In genomic region chr11:44229003-44229570, GRCh38 we compare ENCODE assay signal across 21 cellular contexts.
DNase-seq lines count a peak whose midpoint lies in the region; ATAC-seq and TF ChIP-seq lines count a peak whose summit lies in the region.
"Had no signal": no experiment of that assay in that cellular context is flagged by ENCODE, and none has a peak within 500 bp of the region (broad histone marks: within the 10 kb centered on the region; RNA-seq: fewer than 3 reads in every experiment).

No MANE protein-coding gene starts in this region.

- no peaks in the 10 kb centered on the region for H3K27me3 ChIP-seq in transverse colon
- H3K27me3 ChIP-seq in mesendoderm (ENCODE audit: insufficient read depth, low read length, poor library complexity): no peaks in the 10 kb centered on the region
- H3K27me3 ChIP-seq: testis had no signal

- no peaks in the 10 kb centered on the region for H3K79me1 ChIP-seq in mesendoderm (ENCODE audit: low read length)

- H2AK5ac ChIP-seq in mesendoderm (ENCODE audit: low read length): no peak overlapping the region

- no peak overlapping the region for H3K23ac ChIP-seq in mesendoderm (ENCODE audit: low read length)

- in situ Hi-C loops in transverse colon (cut with MboI; ENCODE audit: low pct_ligation_motif_present in 1 of 4, low pct_unique_long_range_greater_than_20kb in 1 of 4, low sequenced_read_pairs in 3 of 4): no loop called here

- ATAC-seq in left colon: peak; percentile 97
- ATAC-seq: CD8-positive, alpha-beta T cell; T-helper 17 cell had no signal

- peaks cover 8% of the 10 kb centered on the region for H3K36me3 Mint-ChIP-seq in activated T-helper 1 cell treated with anti-CD3 and anti-CD28 coated beads, Interleukin-12 subunit alpha, Interleukin-12 subunit beta, Interleukin-2, Interleukin-4 antibody, amounts not matched to agents 30 ng/mL and 10 ng/mL and 1 ng/mL, durations not matched to agents 14 hours and 24 hours and 36 hours (ENCODE audit: low read depth)

- 20 to 44% methylated on average over 2 to 7 of the region's 7 CpGs for WGBS in transverse colon (ENCODE audit: low coverage in 1 of 2), 2 donors
- WGBS in mesendoderm (ENCODE audit: extremely low coverage, insufficient coverage, low lambda C conversion rate): no CpG with 5 or more reads among the region's 7 CpGs

- H3K9ac ChIP-seq in mesendoderm (ENCODE audit: low read length): no peak overlapping the region
- H3K9ac ChIP-seq: SK-N-SH had no signal

- no peak overlapping the region for H2BK15ac ChIP-seq in mesendoderm (replicated peaks; ENCODE audit: low read depth)

- no peaks in the 10 kb centered on the region for H3K9me3 Mint-ChIP-seq in activated T-helper 1 cell treated with anti-CD3 and anti-CD28 coated beads, Interleukin-12 subunit alpha, Interleukin-12 subunit beta, Interleukin-2, Interleukin-4 antibody, amounts not matched to agents 30 ng/mL and 10 ng/mL and 1 ng/mL, durations not matched to agents 14 hours and 24 hours and 36 hours
- H3K9me3 Mint-ChIP-seq: CD8-positive, alpha-beta T cell; naive B cell had no signal

- TF ChIP-seq CTCF in VCaP (conservative IDR thresholded peaks at IDR 0.05) (no peak), transverse colon (IDR thresholded peaks at IDR 0.05) (no peak)

- DNase-seq in NCI-H1092 treated with DMSO at 0.1 percent for 48 hours (lab: John Stamatoyannopoulos, UW) (peak; percentile 49), left colon (peak; percentile 38 to 54), transverse colon (peak; percentile 44), mesendoderm (no peak), substantia nigra (lab: John Stamatoyannopoulos, UW) (no peak)
- no peak for DNase-seq in activated T-helper 1 cell treated with anti-CD3 and anti-CD28 coated beads, Interleukin-12 subunit alpha, Interleukin-12 subunit beta, Interleukin-2, Interleukin-4 antibody, amounts not matched to agents 30 ng/mL and 10 ng/mL and 1 ng/mL, durations not matched to agents 14 hours and 24 hours and 36 hours (ENCODE audit: low spot score)
- DNase-seq: activated CD4-positive, alpha-beta T cell treated with anti-CD3 and anti-CD28 coated beads for 4 hours; activated CD8-positive, alpha-beta memory T cell treated with anti-CD3 and anti-CD28 coated beads for 24 hours; activated T-cell treated with anti-CD3 and anti-CD28 coated beads, Interleukin-2, amount 50 U/mL, for 1 hour; CD8-positive, alpha-beta T cell; cortex of kidney; naive B cell; NCI-H146; NCI-H2227 treated with DMSO at 0.1 percent for 48 hours; retina; SK-N-SH; stimulated activated CD4-positive, alpha-beta T cell treated with anti-CD3 and anti-CD28 coated beads, Interleukin-4, amount 100 ng/mL, for 4 hours; stimulated activated naive CD4-positive, alpha-beta T cell; T-helper 17 cell; testis had no signal

- no peak overlapping the region for H3K4ac ChIP-seq in mesendoderm (ENCODE audit: low read depth, low read length)

- H3K36me3 ChIP-seq in transverse colon (no peaks in the 10 kb centered on the region), mesendoderm (ENCODE audit: control insufficient read depth, insufficient read depth, low read length) (no peaks in the 10 kb centered on the region)

- H3K4me1 ChIP-seq in transverse colon (peaks cover 0 to 9% (median 4%) of the 10 kb centered on the region in 4 donors), mesendoderm (ENCODE audit: control insufficient read depth, low read depth, low read length) (no peaks in the 10 kb centered on the region)
- H3K4me1 ChIP-seq: testis had no signal

- no peak overlapping the region for H3K18ac ChIP-seq in mesendoderm (ENCODE audit: low read length)

- no peak overlapping the region for H2BK120ac ChIP-seq in mesendoderm (ENCODE audit: low read depth, low read length)

- H3K27ac Mint-ChIP-seq in activated T-helper 1 cell treated with anti-CD3 and anti-CD28 coated beads, Interleukin-12 subunit alpha, Interleukin-12 subunit beta, Interleukin-2, Interleukin-4 antibody, amounts not matched to agents 30 ng/mL and 10 ng/mL and 1 ng/mL, durations not matched to agents 14 hours and 24 hours and 36 hours: no peak overlapping the region
- H3K27ac Mint-ChIP-seq: CD8-positive, alpha-beta T cell; T-helper 17 cell had no signal

- H4K8ac ChIP-seq in mesendoderm (ENCODE audit: low read depth, low read length): no peak overlapping the region

- H2BK5ac ChIP-seq in mesendoderm (ENCODE audit: low read length): no peak overlapping the region

- H3K4me3 ChIP-seq in transverse colon (no peak overlapping the region), mesendoderm (ENCODE audit: low read length) (no peak overlapping the region)
- H3K4me3 ChIP-seq: testis had no signal

- no peak for TF ChIP-seq EP300 in transverse colon (IDR thresholded peaks at IDR 0.05; ENCODE audit: low read depth)

- no peak overlapping the region for H3K56ac ChIP-seq in mesendoderm (ENCODE audit: low read length)

- H3K79me2 ChIP-seq in mesendoderm (ENCODE audit: control insufficient read depth, insufficient read depth, low read length): no peaks in the 10 kb centered on the region

- H3K4me2 ChIP-seq in mesendoderm (ENCODE audit: low read length): no peak overlapping the region
- H3K4me2 ChIP-seq: SK-N-SH had no signal

- H3K4me1 Mint-ChIP-seq in activated T-helper 1 cell treated with anti-CD3 and anti-CD28 coated beads, Interleukin-12 subunit alpha, Interleukin-12 subunit beta, Interleukin-2, Interleukin-4 antibody, amounts not matched to agents 30 ng/mL and 10 ng/mL and 1 ng/mL, durations not matched to agents 14 hours and 24 hours and 36 hours (ENCODE audit: low read depth): peaks cover 7% of the 10 kb centered on the region

- H3K4me3 Mint-ChIP-seq in activated T-helper 1 cell treated with anti-CD3 and anti-CD28 coated beads, Interleukin-12 subunit alpha, Interleukin-12 subunit beta, Interleukin-2, Interleukin-4 antibody, amounts not matched to agents 30 ng/mL and 10 ng/mL and 1 ng/mL, durations not matched to agents 14 hours and 24 hours and 36 hours: no peak overlapping the region
- H3K4me3 Mint-ChIP-seq: CD8-positive, alpha-beta T cell; naive B cell; T-helper 17 cell had no signal

- H3K27me3 Mint-ChIP-seq in activated T-helper 1 cell treated with anti-CD3 and anti-CD28 coated beads, Interleukin-12 subunit alpha, Interleukin-12 subunit beta, Interleukin-2, Interleukin-4 antibody, amounts not matched to agents 30 ng/mL and 10 ng/mL and 1 ng/mL, durations not matched to agents 14 hours and 24 hours and 36 hours (ENCODE audit: insufficient read depth): no peaks in the 10 kb centered on the region
- H3K27me3 Mint-ChIP-seq: naive B cell, T-helper 17 cell had no signal

- H3K9me3 ChIP-seq in transverse colon: no peaks in the 10 kb centered on the region
- H3K9me3 ChIP-seq: SK-N-SH, testis had no signal

- H4K5ac ChIP-seq in mesendoderm (ENCODE audit: low read length): no peak overlapping the region

- intact Hi-C loops in left colon (cut with DNase I, micrococcal nuclease): no loop called here
- intact Hi-C loops in transverse colon (cut with DNase I; ENCODE audit: low total_unique reads): no loop called here
- intact Hi-C loops in activated T-helper 1 cell treated with anti-CD3 and anti-CD28 coated beads, Interleukin-12 subunit alpha, Interleukin-12 subunit beta, Interleukin-2, Interleukin-4 antibody, amounts not matched to agents 30 ng/mL and 10 ng/mL and 1 ng/mL, durations not matched to agents 14 hours and 24 hours and 36 hours (cut with micrococcal nuclease): no loop called here

- no peak for TF ChIP-seq POLR2A in transverse colon (IDR thresholded peaks at IDR 0.05)

- peak overlapping the region; percentile 20 for H3K27ac ChIP-seq in VCaP
- no peak overlapping the region for H3K27ac ChIP-seq in transverse colon
- H3K27ac ChIP-seq in mesendoderm (ENCODE audit: low read depth, low read length): no peak overlapping the region
- no peak overlapping the region for H3K27ac ChIP-seq in substantia nigra (ENCODE audit: low read depth, low read length, poor library complexity, severe bottlenecking)
- H3K27ac ChIP-seq: testis had no signal

Comparison
In these comparisons a context has a peak if more than half of its experiments do, and no peak if none do; other contexts are left out.
1. DNase-seq: peak in NCI-H1092 treated with DMSO at 0.1 percent for 48 hours (single experiment), left colon (2 of 2) and transverse colon (single experiment); none in mesendoderm (single experiment), activated T-helper 1 cell treated with anti-CD3 and anti-CD28 coated beads, Interleukin-12 subunit alpha, Interleukin-12 subunit beta, Interleukin-2, Interleukin-4 antibody, amounts not matched to agents 30 ng/mL and 10 ng/mL and 1 ng/mL, durations not matched to agents 14 hours and 24 hours and 36 hours (single experiment) and substantia nigra (0 of 49).